In genomic region chr3:186628756-186629155, GRCh38 we compare ENCODE assay signal across 2 cellular contexts.
TF ChIP-seq lines count a peak whose summit lies in the region.

No MANE protein-coding gene starts in this region.

TF ChIP-seq in HepG2, 621 proteins besides CTCF, POLR2A, EP300 and RAD21:
- TF ChIP-seq ZNF790 (CRISPR knock-in tag; IDR thresholded peaks at IDR 0.05; ENCODE audit: borderline replicate concordance) (no peak), HMG20A (CRISPR knock-in tag; IDR thresholded peaks at IDR 0.05; ENCODE audit: borderline replicate concordance) (no peak), MYNN (CRISPR knock-in tag; IDR thresholded peaks at IDR 0.05; ENCODE audit: low read depth) (no peak), ZNF770 (CRISPR knock-in tag; IDR thresholded peaks at IDR 0.05) (peak; percentile 36; the same call in 1 of the 2 replicates)

TF ChIP-seq in WTC11, 78 proteins besides CTCF, POLR2A, EP300 and RAD21:
- TF ChIP-seq NFE2L1 (CRISPR knock-in tag; IDR thresholded peaks at IDR 0.05) (no peak), IRF2 (CRISPR knock-in tag; IDR thresholded peaks at IDR 0.05; ENCODE audit: borderline replicate concordance, low read depth) (no peak), ESRRA (CRISPR knock-in tag; IDR thresholded peaks at IDR 0.05; ENCODE audit: borderline replicate concordance) (no peak), PREB (CRISPR knock-in tag; IDR thresholded peaks at IDR 0.05; ENCODE audit: borderline replicate concordance) (no peak)
- TF ChIP-seq, protein P1, sequence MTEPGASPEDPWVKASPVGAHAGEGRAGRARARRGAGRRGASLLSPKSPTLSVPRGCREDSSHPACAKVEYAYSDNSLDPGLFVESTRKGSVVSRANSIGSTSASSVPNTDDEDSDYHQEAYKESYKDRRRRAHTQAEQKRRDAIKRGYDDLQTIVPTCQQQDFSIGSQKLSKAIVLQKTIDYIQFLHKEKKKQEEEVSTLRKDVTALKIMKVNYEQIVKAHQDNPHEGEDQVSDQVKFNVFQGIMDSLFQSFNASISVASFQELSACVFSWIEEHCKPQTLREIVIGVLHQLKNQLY (CRISPR knock-in tag; IDR thresholded peaks at IDR 0.05) = no peak
TF ChIP-seq in WTC11: peak in this region for 0.
